ENCODE assay signal across 8 cellular contexts in genomic region chr2:215828528-215829184, GRCh38.
DNase-seq lines count a peak whose midpoint lies in the region; ATAC-seq and TF ChIP-seq lines count a peak whose summit lies in the region.

No MANE protein-coding gene starts in this region.

- H3K4me3 ChIP-seq in body of pancreas (no peak overlapping the region), thyroid gland (replicated peaks in 1 of 3) (no peak overlapping the region)

- H3K36me3 ChIP-seq in body of pancreas (replicated peaks in 1 of 2; ENCODE audit: insufficient read depth in 1 of 2, low read depth in 2 of 2), result no peaks in the 10 kb centered on the region
- no peaks in the 10 kb centered on the region for H3K36me3 ChIP-seq in thyroid gland

- DNase-seq in NCI-H2107 treated with DMSO at 0.1 percent for 48 hours (lab: John Stamatoyannopoulos, UW; ENCODE audit: unreplicated experiment), result peak; percentile 28
- no peak for DNase-seq in NCI-H2107 (lab: John Stamatoyannopoulos, UW)
- peak; percentile 47 for DNase-seq in HPDE6-E6E7 (ENCODE audit: extremely low spot score)
- peak; percentile 35 for DNase-seq in RKO (ENCODE audit: low spot score)
- peak; percentile 33 to 56 (median 45) for DNase-seq in body of pancreas
- DNase-seq in left colon, result peak; percentile 59 to 62
- DNase-seq in thyroid gland, result peak; percentile 70 to 73

- H3K27me3 ChIP-seq in body of pancreas (no peaks in the 10 kb centered on the region), thyroid gland (no peaks in the 10 kb centered on the region)

- 61 to 66% methylated on average over 10 of the region's 10 CpGs for WGBS in body of pancreas, 2 donors
- 72 to 76% methylated on average over 10 of the region's 10 CpGs for WGBS in thyroid gland, 2 donors

- no peaks in the 10 kb centered on the region for H3K9me3 ChIP-seq in body of pancreas
- no peaks in the 10 kb centered on the region for H3K9me3 ChIP-seq in thyroid gland

- intact Hi-C loops in body of pancreas (cut with DNase I), result no loop called here
- intact Hi-C loops in left colon (cut with DNase I, micrococcal nuclease), result no loop called here
- intact Hi-C loops in thyroid gland (cut with DNase I), result no loop called here

- TF ChIP-seq CTCF in body of pancreas (IDR thresholded peaks at IDR 0.05) (peak in 6 of 7 experiments; percentile 34 to 65 (median 46)), thyroid gland (IDR thresholded peaks at IDR 0.05) (peak; percentile 17 to 79 (median 54))

- H3K27ac ChIP-seq in body of pancreas (no peak overlapping the region), thyroid gland (no peak overlapping the region)

- TF ChIP-seq POLR2A in body of pancreas (IDR thresholded peaks at IDR 0.05) (no peak), thyroid gland (IDR thresholded peaks at IDR 0.05) (no peak)

- ATAC-seq in GM21526 (IDR thresholded peaks at IDR 0.05; ENCODE audit: low FRiP score, unreplicated experiment), result peak; percentile 89
- peak; percentile 59 for ATAC-seq in body of pancreas
- peak; percentile 62 for ATAC-seq in left colon

- H3K4me1 ChIP-seq in body of pancreas, result peaks cover 8% of the 10 kb centered on the region
- H3K4me1 ChIP-seq in thyroid gland, result no peaks in the 10 kb centered on the region
